In genomic region chr13:26320766-26321165, GRCh38 we compare ENCODE assay signal across 23 cellular contexts.
"Had no signal": no experiment of that assay in that cellular context is flagged by ENCODE, and none has a peak within 500 bp of the region (broad histone marks: within the 10 kb centered on the region; RNA-seq: fewer than 3 reads in every experiment).

No MANE protein-coding gene starts in this region.

- H3K9me2 ChIP-seq: SK-N-SH had no signal

- H3K4me2 ChIP-seq: SK-N-SH had no signal

- H3K36me3 ChIP-seq: SJSA1 had no signal

- H3K27me3 ChIP-seq: SJSA1 had no signal

- ATAC-seq: K562, T-cell had no signal

- H3K9me3 Mint-ChIP-seq: IgD-negative memory B cell, T-cell had no signal

- H3K4me3 ChIP-seq: K562, SJSA1 had no signal

- H3K4me1 ChIP-seq: SJSA1 had no signal

- H3K27ac Mint-ChIP-seq: IgD-negative memory B cell, T-cell had no signal

- H3K4me3 Mint-ChIP-seq: IgD-negative memory B cell, T-cell had no signal

- DNase-seq: MV-4-11, NCI-H1092, NCI-H1105 treated with DMSO at 0.1 percent for 48 hours, NCI-H1417 treated with DMSO at 0.1 percent for 48 hours, NCI-H146, NCI-H1694 treated with DMSO at 0.1 percent for 48 hours, NCI-H2029, NCI-H2171 treated with DMSO at 0.1 percent for 48 hours, NCI-H345, NCI-H446 treated with DMSO at 0.1 percent for 48 hours, NCI-H510A treated with DMSO at 0.1 percent for 48 hours, NCI-H69, NCI-H774, Right ventricle myocardium superior, RPMI8226, SIG-M5, SK-N-SH, SW 1271, T-cell had no signal

- H3K27me3 Mint-ChIP-seq: IgD-negative memory B cell, T-cell had no signal

- H3K27ac ChIP-seq: HL-60, SJSA1 had no signal
